In genomic region chr6:20401403-20402180, GRCh38 we compare ENCODE assay signal across 1 cellular context.
TF ChIP-seq lines count a peak whose summit lies in the region.

Gene E2F3, plus strand, starts transcription at chr6:20401879. Its CDS starts 354 bp downstream, at chr6:20402233.

TF ChIP-seq in K562, 482 proteins besides CTCF, POLR2A, EP300 and RAD21 (continued from another document and continues in another):
- TF ChIP-seq ZNF655 (CRISPR knock-in tag; IDR thresholded peaks at IDR 0.05) (no peak), BHLHE40 (IDR thresholded peaks at IDR 0.05; ENCODE audit: low read length) (no peak), CBFB (CRISPR knock-in tag; IDR thresholded peaks at IDR 0.05) (no peak), ZNF644 (tag; IDR thresholded peaks at IDR 0.05; ENCODE audit: low read depth) (no peak), RBBP5 (IDR thresholded peaks at IDR 0.05; ENCODE audit: borderline replicate concordance, insufficient read depth, low read length, poor library complexity, severe bottlenecking) (peak; percentile 95), NBN (IDR thresholded peaks at IDR 0.05; ENCODE audit: low read depth) (peak; percentile 67; the same call in 1 of the 2 replicates), CREB1 (IDR thresholded peaks at IDR 0.05) (0 out of 2 replicates have a peak, but pooled peaks have one; percentile 26), CREB1 (CRISPR knock-in tag; IDR thresholded peaks at IDR 0.05) (no peak; the same call in 1 of the 2 replicates), ZNF764 (CRISPR knock-in tag; IDR thresholded peaks at IDR 0.05; ENCODE audit: low read depth) (peak; percentile 60; the same call in 1 of the 2 replicates), ATF7 (IDR thresholded peaks at IDR 0.05) (no peak; the same call in 1 of the 2 replicates), GTF2F1 (IDR thresholded peaks at IDR 0.05; ENCODE audit: low read depth, low read length) (peak; percentile 94), ZSCAN29 (IDR thresholded peaks at IDR 0.05) (0 out of 2 replicates have a peak, but pooled peaks have one; percentile 67), CUX1 (CRISPR knock-in tag; IDR thresholded peaks at IDR 0.05) (no peak), POLR3A (IDR thresholded peaks at IDR 0.05; ENCODE audit: borderline replicate concordance, extremely low read depth, insufficient read depth, insufficient read length) (no peak), CHAMP1 (IDR thresholded peaks at IDR 0.05) (peak; percentile 61), SIX5 (IDR thresholded peaks at IDR 0.05; ENCODE audit: borderline replicate concordance in 1 of 2, insufficient read depth in 1 of 2, low read depth in 1 of 2, low read length in 2 of 2) (no peak), PYGO2 (tag; IDR thresholded peaks at IDR 0.05) (no peak), ZNF395 (CRISPR knock-in tag; IDR thresholded peaks at IDR 0.05) (peak; percentile 61; the same call in 1 of the 2 replicates), CBX3 (IDR thresholded peaks at IDR 0.05; ENCODE audit: borderline replicate concordance in 1 of 2, low read length in 2 of 2) (no peak; a peak in 1 of 3 replicates), ZNF609 (CRISPR knock-in tag; IDR thresholded peaks at IDR 0.05; ENCODE audit: borderline replicate concordance) (0 out of 2 replicates have a peak, but pooled peaks have one; percentile 20), ZFX (CRISPR knock-in tag; IDR thresholded peaks at IDR 0.05) (peak; percentile 70), FOS (IDR thresholded peaks at IDR 0.05; ENCODE audit: extremely low read depth, insufficient read length) (peak; percentile 93), MCM7 (IDR thresholded peaks at IDR 0.05) (no peak), ILF3 (IDR thresholded peaks at IDR 0.05; ENCODE audit: borderline replicate concordance) (peak; percentile 33; the same call in 1 of the 2 replicates), E2F6 (IDR thresholded peaks at IDR 0.05; ENCODE audit: borderline replicate concordance in 1 of 2, extremely low read depth in 1 of 2, insufficient read depth in 1 of 2, insufficient read length in 1 of 2, low read depth in 1 of 2, low read length in 1 of 2, poor library complexity in 1 of 2, severe bottlenecking in 1 of 2) (peak; percentile 48 to 88), POLR2B (IDR thresholded peaks at IDR 0.05; ENCODE audit: low read depth, partially characterized antibody) (peak; percentile 94), RNF219 (CRISPR knock-in tag; IDR thresholded peaks at IDR 0.05) (no peak), EP400 (IDR thresholded peaks at IDR 0.05) (peak; percentile 92), IRF2 (CRISPR knock-in tag; IDR thresholded peaks at IDR 0.05) (no peak), ZNF76 (CRISPR knock-in tag; IDR thresholded peaks at IDR 0.05; ENCODE audit: borderline replicate concordance) (no peak), POLR2AphosphoS5 (IDR thresholded peaks at IDR 0.05; ENCODE audit: control insufficient read depth, insufficient read depth, low read depth, low read length) (peak; percentile 89), STAG1 (CRISPR knock-in tag; IDR thresholded peaks at IDR 0.05; ENCODE audit: borderline replicate concordance) (peak; percentile 22; the same call in 1 of the 2 replicates), ATF3 (IDR thresholded peaks at IDR 0.05) (no peak), ATF3 (CRISPR knock-in tag; conservative IDR thresholded peaks at IDR 0.05) (peak; percentile 91), THRB (CRISPR knock-in tag; conservative IDR thresholded peaks at IDR 0.05) (no peak), LEF1 (IDR thresholded peaks at IDR 0.05) (0 out of 2 replicates have a peak, but pooled peaks have one; percentile 27), EGR1 (conservative IDR thresholded peaks at IDR 0.05) (no peak)
